In genomic region chr3:32881624-32882023, GRCh38 we compare ENCODE assay signal across 28 cellular contexts.
"Had no signal": no experiment of that assay in that cellular context is flagged by ENCODE, and none has a peak within 500 bp of the region (broad histone marks: within the 10 kb centered on the region; RNA-seq: fewer than 3 reads in every experiment).

No MANE protein-coding gene starts in this region.

- H3K9me3 Mint-ChIP-seq: dendritic cell treated with granulocyte-macrophage colony-stimulating factor and Interleukin-4, amounts not matched to agents 40 ng/mL and 50 ng/mL, for 4 days; immature natural killer cell; naive thymus-derived CD8-positive, alpha-beta T cell; neural crest cell; stimulated activated memory B cell treated with anti-CD40 and anti-IgM and Interleukin-4, amounts not matched to agents 10 μg/mL and 1 μg/mL and 100 μg/mL, for 72 hours; stimulated activated naive CD8-positive, alpha-beta T cell treated with anti-CD3 and anti-CD28 coated beads, Interleukin-15, Interleukin-2, amounts not matched to agents 100 ng/mL and 50 ng/mL, for 24 hours had no signal

- FAIRE-seq: endothelial cell of umbilical vein had no signal

- H3K27me3 Mint-ChIP-seq: dendritic cell treated with granulocyte-macrophage colony-stimulating factor and Interleukin-4, amounts not matched to agents 40 ng/mL and 50 ng/mL, for 4 days had no signal

- H3K36me3 ChIP-seq: colonic mucosa, esophagus muscularis mucosa, gastroesophageal sphincter, heart right ventricle, lower lobe of right lung, prostate gland, right atrium auricular region, spleen, thoracic aorta, tibial nerve, upper lobe of right lung, uterus had no signal

- H3K27ac Mint-ChIP-seq: dendritic cell treated with granulocyte-macrophage colony-stimulating factor and Interleukin-4, amounts not matched to agents 40 ng/mL and 50 ng/mL, for 4 days; immature natural killer cell; stimulated activated memory B cell treated with anti-CD40 and anti-IgM and Interleukin-4, amounts not matched to agents 10 μg/mL and 1 μg/mL and 100 μg/mL, for 72 hours; stimulated activated naive CD8-positive, alpha-beta T cell treated with anti-CD3 and anti-CD28 coated beads, Interleukin-15, Interleukin-2, amounts not matched to agents 100 ng/mL and 50 ng/mL, for 24 hours had no signal

- H2AFZ ChIP-seq: parathyroid adenoma had no signal

- H3K79me2 ChIP-seq: parathyroid adenoma had no signal

- ATAC-seq: foreskin keratinocyte; gastroesophageal sphincter; heart right ventricle; left ventricle myocardium superior; lower lobe of right lung; naive thymus-derived CD8-positive, alpha-beta T cell; stimulated activated memory B cell treated with anti-CD40 and anti-IgM and Interleukin-4, amounts not matched to agents 10 μg/mL and 1 μg/mL and 100 μg/mL, for 72 hours; upper lobe of right lung had no signal

- H3K36me3 Mint-ChIP-seq: immature natural killer cell; naive thymus-derived CD8-positive, alpha-beta T cell; stimulated activated memory B cell treated with anti-CD40 and anti-IgM and Interleukin-4, amounts not matched to agents 10 μg/mL and 1 μg/mL and 100 μg/mL, for 72 hours had no signal

- H3K4me3 Mint-ChIP-seq: dendritic cell treated with granulocyte-macrophage colony-stimulating factor and Interleukin-4, amounts not matched to agents 40 ng/mL and 50 ng/mL, for 4 days; immature natural killer cell; naive thymus-derived CD8-positive, alpha-beta T cell; neural crest cell; stimulated activated memory B cell treated with anti-CD40 and anti-IgM and Interleukin-4, amounts not matched to agents 10 μg/mL and 1 μg/mL and 100 μg/mL, for 72 hours; stimulated activated naive CD8-positive, alpha-beta T cell treated with anti-CD3 and anti-CD28 coated beads, Interleukin-15, Interleukin-2, amounts not matched to agents 100 ng/mL and 50 ng/mL, for 24 hours had no signal

- H3K27me3 ChIP-seq: colonic mucosa, esophagus muscularis mucosa, gastroesophageal sphincter, right atrium auricular region, spleen, tibial nerve, upper lobe of right lung, uterus had no signal

- H3K4me3 ChIP-seq: colonic mucosa, esophagus muscularis mucosa, gastroesophageal sphincter, heart right ventricle, lower lobe of right lung, prostate gland, right atrium auricular region, skin epidermis, spleen, thoracic aorta, tibial nerve, upper lobe of right lung, uterus had no signal

- H3K9me3 ChIP-seq: colonic mucosa, esophagus muscularis mucosa, gastroesophageal sphincter, heart right ventricle, lower lobe of right lung, prostate gland, right atrium auricular region, spleen, thoracic aorta, tibial nerve, upper lobe of right lung, uterus had no signal

- H3K4me1 ChIP-seq: colonic mucosa, esophagus muscularis mucosa, foreskin keratinocyte, gastroesophageal sphincter, heart right ventricle, parathyroid adenoma, prostate gland, right atrium auricular region, tibial nerve, upper lobe of right lung, uterus had no signal

- H3K27ac ChIP-seq: colonic mucosa, esophagus muscularis mucosa, foreskin keratinocyte, gastroesophageal sphincter, heart right ventricle, lower lobe of right lung, parathyroid adenoma, prostate gland, right atrium auricular region, skin epidermis, spleen, thoracic aorta, tibial nerve, upper lobe of right lung, uterus had no signal

- DNase-seq: colonic mucosa; effector CD8-positive, alpha-beta T cell; foreskin keratinocyte; heart right ventricle; hippocampal formation; immature natural killer cell; islet precursor cell; kidney glomerular epithelial cell; left ventricle myocardium superior; lower lobe of right lung; naive thymus-derived CD8-positive, alpha-beta T cell; spleen; stimulated activated CD4-positive, alpha-beta T cell treated with anti-CD3 and anti-CD28 coated beads, Interleukin-4, amount 100 ng/mL, for 4 hours; upper lobe of right lung; uterus had no signal

- H3K9ac ChIP-seq: parathyroid adenoma had no signal
